Comparison of ENCODE assay signal across 16 cellular contexts in the genomic region with DNA sequence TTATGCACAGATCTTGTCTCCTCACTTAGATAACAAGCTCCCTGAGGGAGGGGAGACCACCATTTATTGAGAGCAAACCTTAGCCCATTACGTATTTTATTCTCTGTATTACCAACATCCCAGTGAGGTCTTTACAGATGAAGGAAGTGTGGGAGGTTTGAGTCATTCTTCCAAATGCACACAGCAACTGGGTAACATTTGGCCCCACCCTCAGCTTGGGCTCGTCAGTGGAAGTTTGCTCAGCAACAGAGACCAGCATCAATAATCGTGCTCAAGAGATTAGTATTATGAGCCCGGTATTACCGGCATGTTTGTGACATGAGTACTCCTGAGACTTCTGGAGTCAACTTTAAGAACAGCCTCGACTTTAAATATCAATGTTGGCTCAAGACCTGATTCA.
A peak's percentile ranks its signal among the peaks of the same experiment; 100 is the strongest.
DNase-seq lines count a peak whose midpoint lies in the region; ATAC-seq and TF ChIP-seq lines count a peak whose summit lies in the region.
"Had no signal": no experiment of that assay in that cellular context is flagged by ENCODE, and none has a peak within 500 bp of the region (broad histone marks: within the 10 kb centered on the region; RNA-seq: fewer than 3 reads in every experiment).

No MANE protein-coding gene starts in this region.

- H3K4me1 ChIP-seq in esophagus muscularis mucosa, result peaks cover 4 to 8% (median 7%) of the 10 kb centered on the region in 4 donors
- no peaks in the 10 kb centered on the region for H3K4me1 ChIP-seq in mucosa of descending colon (ENCODE audit: low read depth)

- WGBS in esophagus muscularis mucosa, result 76% methylated on average over 6 of the region's 6 CpGs

- H3K9me3 ChIP-seq in esophagus muscularis mucosa (no peaks in the 10 kb centered on the region), mucosa of descending colon (no peaks in the 10 kb centered on the region)
- H3K9me3 ChIP-seq: psoas muscle had no signal

- ATAC-seq in mucosa of descending colon, result peak; percentile 48
- ATAC-seq in GM18867 (IDR thresholded peaks at IDR 0.05; ENCODE audit: unreplicated experiment), result no peak
- ATAC-seq in GM21447 (IDR thresholded peaks at IDR 0.05; ENCODE audit: unreplicated experiment), result no peak
- ATAC-seq: effector memory CD8-positive, alpha-beta T cell; psoas muscle had no signal

- no peak for TF ChIP-seq POLR2A in esophagus muscularis mucosa (IDR thresholded peaks at IDR 0.05; ENCODE audit: low read depth)

- TF ChIP-seq CTCF in AG10803 (conservative IDR thresholded peaks at IDR 0.05; ENCODE audit: low read length) (no peak), esophagus muscularis mucosa (IDR thresholded peaks at IDR 0.05) (no peak), mucosa of descending colon (IDR thresholded peaks at IDR 0.05) (no peak)

- TF ChIP-seq EP300 in esophagus muscularis mucosa (IDR thresholded peaks at IDR 0.05), result no peak

- DNase-seq in AG10803 (ENCODE audit: low read depth) (peak; percentile 61), RKO (ENCODE audit: low spot score) (peak; percentile 38), esophagus muscularis mucosa (ENCODE audit: extremely low spot score) (peak; percentile 72), mucosa of descending colon (no peak), NCI-H2029 (lab: John Stamatoyannopoulos, UW) (no peak)
- DNase-seq in activated T-cell treated with anti-CD3 and anti-CD28 coated beads, Interleukin-2, amount 50 U/mL, for 1 hour, result no peak
- DNase-seq: activated CD8-positive, alpha-beta memory T cell treated with anti-CD3 and anti-CD28 coated beads, Interleukin-2, amount 50 U/mL, for 48 hours; effector memory CD8-positive, alpha-beta T cell; midbrain; psoas muscle; stimulated activated CD4-positive, alpha-beta T cell treated with anti-CD3 and anti-CD28 coated beads, Interleukin-4, amount 100 ng/mL, for 4 hours; stimulated activated naive CD4-positive, alpha-beta T cell treated with Interleukin-2 at 50 U/mL for 16 hours had no signal

- H3K36me3 ChIP-seq in esophagus muscularis mucosa, result no peaks in the 10 kb centered on the region
- no peaks in the 10 kb centered on the region for H3K36me3 ChIP-seq in mucosa of descending colon (ENCODE audit: low read depth)

- intact Hi-C loops in esophagus muscularis mucosa (cut with DNase I) (no loop called here), mucosa of descending colon (cut with DNase I, micrococcal nuclease) (no loop called here)

- no peak overlapping the region for H3K27ac ChIP-seq in esophagus muscularis mucosa (replicated peaks in 1 of 4)
- H3K27ac ChIP-seq: C4-2B, HL-60, psoas muscle had no signal

- no peaks in the 10 kb centered on the region for H3K27me3 ChIP-seq in esophagus muscularis mucosa

- no peak overlapping the region for H3K4me3 ChIP-seq in AG10803 (ENCODE audit: low read length)
- H3K4me3 ChIP-seq in esophagus muscularis mucosa, result no peak overlapping the region
- H3K4me3 ChIP-seq in mucosa of descending colon, result no peak overlapping the region
- H3K4me3 ChIP-seq: psoas muscle had no signal

Comparison
In these comparisons a context has a peak if more than half of its experiments do, and no peak if none do; other contexts are left out.
1. DNase-seq: peak in AG10803 (single experiment), RKO (single experiment) and esophagus muscularis mucosa (single experiment); none in mucosa of descending colon (0 of 3), activated T-cell treated with anti-CD3 and anti-CD28 coated beads, Interleukin-2, amount 50 U/mL, for 1 hour (single experiment) and NCI-H2029 (single experiment).